9 cellular contexts compared by ENCODE assay signal in the genomic region with DNA sequence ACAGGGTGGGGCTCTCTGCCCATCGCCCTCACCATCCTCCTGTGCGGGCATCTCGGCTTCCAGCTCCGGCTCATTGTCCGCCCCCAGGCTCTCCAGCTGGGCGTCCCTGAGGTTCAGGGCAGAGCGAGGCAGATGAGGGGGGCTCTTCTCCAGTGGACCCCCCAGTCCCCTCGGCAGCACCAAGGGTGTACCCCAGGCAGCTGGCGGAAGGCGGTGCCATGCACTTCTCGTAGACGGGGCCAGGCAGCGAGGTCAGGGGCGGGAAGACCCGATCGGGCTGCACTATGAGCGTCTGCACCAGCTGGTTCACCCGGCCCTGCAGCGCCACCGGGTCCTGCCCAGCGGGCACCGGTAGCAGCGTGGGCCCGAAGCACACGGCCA. TPM values are rescaled to one million over a fixed set of nuclear protein-coding genes. Genes with fewer than 3 reads are reported as not detected.
"Had no signal": no experiment of that assay in that cellular context is flagged by ENCODE, and none has a peak within 500 bp of the region (broad histone marks: within the 10 kb centered on the region; RNA-seq: fewer than 3 reads in every experiment).

No MANE protein-coding gene starts in this region.

- H3K27me3 Mint-ChIP-seq: IgD-negative memory B cell had no signal

- H2AFZ ChIP-seq: GM23338 had no signal

- H3K27ac Mint-ChIP-seq: GM23338, H9 had no signal

- H3K9me3 Mint-ChIP-seq: GM23338, IgD-negative memory B cell had no signal

- FAIRE-seq: H1, H54, HTR-8/SVneo had no signal

- H3K4me1 Mint-ChIP-seq: GM23338 had no signal

- DNase-seq: H9, HCEC 1CT, KG1 had no signal

- H3K4me3 ChIP-seq: GM23338 had no signal

- H3K4me3 Mint-ChIP-seq: GM23338, H9, IgD-negative memory B cell had no signal

- H3K4me2 ChIP-seq: GM23338 had no signal

RNA-seq across cellular contexts. Expression of a gene that starts 5.5 kb away (rescaled TPM):
- total RNA-seq: GM23338, H1, H9, HT-29 had no signal
- polyA plus RNA-seq: GM23338, IgD-negative memory B cell had no signal

RNA-seq across cellular contexts. Expression of a gene that starts 24.0 kb away (rescaled TPM):
- total RNA-seq: HT-29 had no signal
